ENCODE assay signal across 23 cellular contexts in the genomic region with DNA sequence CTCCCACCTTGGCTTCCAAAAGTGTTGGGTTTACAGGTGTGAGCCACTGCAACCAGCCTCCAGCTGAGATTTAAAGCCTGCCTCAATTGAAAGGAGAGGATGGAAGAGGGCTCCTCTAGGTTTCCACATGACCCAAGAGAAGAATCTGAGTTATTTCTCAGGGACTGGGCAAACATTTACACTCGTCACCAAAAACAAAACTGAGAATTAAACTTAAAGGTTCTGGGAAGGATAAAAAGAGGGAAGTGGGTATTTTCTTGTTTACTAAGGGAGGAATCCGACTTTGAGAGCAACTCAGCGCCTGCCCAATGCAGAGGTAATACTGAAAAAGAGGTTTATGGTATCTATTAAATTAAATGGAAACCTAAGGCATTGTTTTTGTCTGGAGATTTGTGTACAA. TPM values are rescaled to one million over a fixed set of nuclear protein-coding genes. Genes with fewer than 3 reads are reported as not detected.
A peak's percentile ranks its signal among the peaks of the same experiment; 100 is the strongest.
DNase-seq lines count a peak whose midpoint lies in the region; ATAC-seq and TF ChIP-seq lines count a peak whose summit lies in the region.
"Had no signal": no experiment of that assay in that cellular context is flagged by ENCODE, and none has a peak within 500 bp of the region (broad histone marks: within the 10 kb centered on the region; RNA-seq: fewer than 3 reads in every experiment).

No MANE protein-coding gene starts in this region.

- no peaks in the 10 kb centered on the region for H4K20me1 ChIP-seq in OCI-LY3 (ENCODE audit: insufficient read depth, low read length)

- no peak for DNase-seq in activated naive CD4-positive, alpha-beta T cell treated with anti-CD3 and anti-CD28 coated beads, Interleukin-2, amount 10 ng/mL, durations not matched to agents 7 days and 5 days
- DNase-seq in memory B cell (ENCODE audit: low spot score in 2 of 2) (no peak), right lobe of liver (no peak)
- DNase-seq: DMS79, H9, NCI-H1105, NCI-H146, NCI-H2029 treated with DMSO at 0.1 percent for 48 hours, NCI-H226, NCI-H510A treated with DMSO at 0.1 percent for 48 hours, NCI-H748 treated with DMSO at 0.1 percent for 48 hours had no signal

- H3K4me3 Mint-ChIP-seq in activated naive CD4-positive, alpha-beta T cell treated with anti-CD3 and anti-CD28 coated beads, Interleukin-2, amount 50 U/mL, for 24 hours = no peak overlapping the region
- H3K4me3 Mint-ChIP-seq in activated naive CD4-positive, alpha-beta T cell treated with anti-CD3 and anti-CD28 coated beads, Interleukin-2, amount 10 ng/mL, durations not matched to agents 7 days and 5 days = no peak overlapping the region
- H3K4me3 Mint-ChIP-seq in memory B cell = no peak overlapping the region
- H3K4me3 Mint-ChIP-seq: B cell; CD14-positive monocyte; H9; T-helper 1 cell treated with Interleukin-12 subunit alpha and Interleukin-12 subunit beta and Interleukin-4 antibody, amounts not matched to agents 30 μg/mL and 1 μg/mL, for 36 hours had no signal

- H3K4me3 ChIP-seq in OCI-LY3 (ENCODE audit: low read length) (peak overlapping the region; percentile 31; the same call in 1 of the 2 replicates), right lobe of liver (no peak overlapping the region)

- TF ChIP-seq CTCF in OCI-LY3 (IDR thresholded peaks at IDR 0.05; ENCODE audit: low read depth, low read length) = no peak
- no peak for TF ChIP-seq CTCF in right lobe of liver (IDR thresholded peaks at IDR 0.05)

- H3K79me2 ChIP-seq in OCI-LY3 (ENCODE audit: low read length) = no peaks in the 10 kb centered on the region

- H3K27me3 Mint-ChIP-seq in activated naive CD4-positive, alpha-beta T cell treated with anti-CD3 and anti-CD28 coated beads, Interleukin-2, amount 50 U/mL, for 24 hours = peaks cover 3% of the 10 kb centered on the region
- peaks cover 83% of the 10 kb centered on the region for H3K27me3 Mint-ChIP-seq in activated naive CD4-positive, alpha-beta T cell treated with anti-CD3 and anti-CD28 coated beads, Interleukin-2, amount 10 ng/mL, durations not matched to agents 7 days and 5 days
- peaks cover 30% of the 10 kb centered on the region for H3K27me3 Mint-ChIP-seq in memory B cell

- H3K9me3 ChIP-seq in OCI-LY3 (ENCODE audit: insufficient read depth, low read length) = no peaks in the 10 kb centered on the region
- no peaks in the 10 kb centered on the region for H3K9me3 ChIP-seq in right lobe of liver

- intact Hi-C loops in right lobe of liver (cut with DNase I) = no loop called here

- peak overlapping the region; percentile 95 for H3K27ac ChIP-seq in OCI-LY3 (ENCODE audit: low read length)
- H3K27ac ChIP-seq in right lobe of liver = no peak overlapping the region
- H3K27ac ChIP-seq: KMS-11 had no signal

- H3K36me3 ChIP-seq in OCI-LY3 (replicated peaks; ENCODE audit: low read depth, low read length) = no peaks in the 10 kb centered on the region
- no peaks in the 10 kb centered on the region for H3K36me3 ChIP-seq in right lobe of liver

- WGBS in right lobe of liver (ENCODE audit: insufficient coverage, low coverage, low lambda C conversion rate, missing lambda C conversion rate) = 17% methylated on average over 3 of the region's 3 CpGs

- H3K9me3 Mint-ChIP-seq in activated naive CD4-positive, alpha-beta T cell treated with anti-CD3 and anti-CD28 coated beads, Interleukin-2, amount 50 U/mL, for 24 hours = no peaks in the 10 kb centered on the region
- no peaks in the 10 kb centered on the region for H3K9me3 Mint-ChIP-seq in activated naive CD4-positive, alpha-beta T cell treated with anti-CD3 and anti-CD28 coated beads, Interleukin-2, amount 10 ng/mL, durations not matched to agents 7 days and 5 days
- H3K9me3 Mint-ChIP-seq in memory B cell = no peaks in the 10 kb centered on the region
- H3K9me3 Mint-ChIP-seq: T-helper 1 cell treated with Interleukin-12 subunit alpha and Interleukin-12 subunit beta and Interleukin-4 antibody, amounts not matched to agents 30 μg/mL and 1 μg/mL, for 36 hours had no signal

- H3K4me1 ChIP-seq in OCI-LY3 (ENCODE audit: low read length) (peaks cover 68% of the 10 kb centered on the region), right lobe of liver (no peaks in the 10 kb centered on the region)

- H2AFZ ChIP-seq in OCI-LY3 (ENCODE audit: low read depth, low read length) = no peak overlapping the region

- peaks cover 3% of the 10 kb centered on the region for H3K36me3 Mint-ChIP-seq in activated naive CD4-positive, alpha-beta T cell treated with anti-CD3 and anti-CD28 coated beads, Interleukin-2, amount 50 U/mL, for 24 hours
- H3K36me3 Mint-ChIP-seq in activated naive CD4-positive, alpha-beta T cell treated with anti-CD3 and anti-CD28 coated beads, Interleukin-2, amount 10 ng/mL, durations not matched to agents 7 days and 5 days = no peaks in the 10 kb centered on the region
- no peaks in the 10 kb centered on the region for H3K36me3 Mint-ChIP-seq in memory B cell
- H3K36me3 Mint-ChIP-seq: CD14-positive monocyte had no signal

- peak overlapping the region; percentile 6 for H3K27ac Mint-ChIP-seq in activated naive CD4-positive, alpha-beta T cell treated with anti-CD3 and anti-CD28 coated beads, Interleukin-2, amount 50 U/mL, for 24 hours
- no peak overlapping the region for H3K27ac Mint-ChIP-seq in activated naive CD4-positive, alpha-beta T cell treated with anti-CD3 and anti-CD28 coated beads, Interleukin-2, amount 10 ng/mL, durations not matched to agents 7 days and 5 days
- no peak overlapping the region for H3K27ac Mint-ChIP-seq in memory B cell
- H3K27ac Mint-ChIP-seq: B cell; CD14-positive monocyte; H9; T-helper 1 cell treated with Interleukin-12 subunit alpha and Interleukin-12 subunit beta and Interleukin-4 antibody, amounts not matched to agents 30 μg/mL and 1 μg/mL, for 36 hours had no signal

- peaks cover 20% of the 10 kb centered on the region for H3K4me1 Mint-ChIP-seq in activated naive CD4-positive, alpha-beta T cell treated with anti-CD3 and anti-CD28 coated beads, Interleukin-2, amount 50 U/mL, for 24 hours
- H3K4me1 Mint-ChIP-seq in activated naive CD4-positive, alpha-beta T cell treated with anti-CD3 and anti-CD28 coated beads, Interleukin-2, amount 10 ng/mL, durations not matched to agents 7 days and 5 days = peaks cover 57% of the 10 kb centered on the region
- H3K4me1 Mint-ChIP-seq in memory B cell = peaks cover 5% of the 10 kb centered on the region

- CTCF ChIA-PET in activated naive CD4-positive, alpha-beta T cell treated with anti-CD3 and anti-CD28 coated beads, Interleukin-2, amount 10 ng/mL, durations not matched to agents 7 days and 5 days (lab: Charles Lee) = no interaction called here

- H3K4me2 ChIP-seq in OCI-LY3 (ENCODE audit: low read length) = peak overlapping the region; percentile 74
- H3K4me2 ChIP-seq: KMS-11 had no signal

- H3K27me3 ChIP-seq in OCI-LY3 (ENCODE audit: low read depth, low read length) (no peaks in the 10 kb centered on the region), right lobe of liver (no peaks in the 10 kb centered on the region)

- TF ChIP-seq POLR2A in right lobe of liver (IDR thresholded peaks at IDR 0.05) = no peak

- ATAC-seq in memory B cell (ENCODE audit: low read depth) (peak; percentile 45), HG03521 (IDR thresholded peaks at IDR 0.05; ENCODE audit: unreplicated experiment) (no peak), HG03457 (IDR thresholded peaks at IDR 0.05; ENCODE audit: unreplicated experiment) (no peak), HG02588 (IDR thresholded peaks at IDR 0.05; ENCODE audit: unreplicated experiment) (no peak), right lobe of liver (no peak)
- ATAC-seq: Right ventricle myocardium inferior had no signal

- H3K9ac ChIP-seq in OCI-LY3 (ENCODE audit: low read length) = peak overlapping the region; percentile 68
- H3K9ac ChIP-seq: KMS-11 had no signal

RNA-seq across cellular contexts. Expression of a gene that starts 13.3 kb away (rescaled TPM):
- not detected for total RNA-seq in right lobe of liver
- total RNA-seq: A172, B cell, H9, OCI-LY7, Right ventricle myocardium inferior had no signal

RNA-seq across cellular contexts. Expression of a gene that starts 27.4 kb away (rescaled TPM):
- total RNA-seq in right lobe of liver = 1 to 10 TPM; 1.1 to 1.9 (median 1.5) TPM
- total RNA-seq: H9, OCI-LY7 had no signal
